9 cellular contexts compared by ENCODE assay signal in genomic region chr1:112298558-112298957, GRCh38.
DNase-seq lines count a peak whose midpoint lies in the region; ATAC-seq and TF ChIP-seq lines count a peak whose summit lies in the region.
"Had no signal": no experiment of that assay in that cellular context is flagged by ENCODE, and none has a peak within 500 bp of the region (broad histone marks: within the 10 kb centered on the region; RNA-seq: fewer than 3 reads in every experiment).

No MANE protein-coding gene starts in this region.

- TF ChIP-seq CTCF in DOHH2 (IDR thresholded peaks at IDR 0.05; ENCODE audit: low read depth, low read length, poor library complexity, severe bottlenecking) (peak; percentile 66), HFFc6 (IDR thresholded peaks at IDR 0.05) (peak; percentile 82), mesothelial cell of epicardium (IDR thresholded peaks at IDR 0.05; ENCODE audit: unreplicated experiment) (peak; percentile 53)

- H3K4me3 ChIP-seq in DOHH2 (ENCODE audit: low read length) = no peak overlapping the region
- H3K4me3 ChIP-seq: psoas muscle had no signal

- H3K27me3 Mint-ChIP-seq in HFFc6 (ENCODE audit: insufficient read depth) (peaks cover 25% of the 10 kb centered on the region), mesothelial cell of epicardium (ENCODE audit: low read depth) (peaks cover 54% of the 10 kb centered on the region)

- H3K4me1 Mint-ChIP-seq in HFFc6 (ENCODE audit: low read depth) = no peaks in the 10 kb centered on the region
- H3K4me1 Mint-ChIP-seq in mesothelial cell of epicardium = no peaks in the 10 kb centered on the region

- H3K27ac Mint-ChIP-seq in HFFc6 (no peak overlapping the region), mesothelial cell of epicardium (no peak overlapping the region)

- no peaks in the 10 kb centered on the region for H3F3A ChIP-seq in DOHH2 (ENCODE audit: control insufficient read depth, insufficient read depth)

- ATAC-seq in HG02938 (IDR thresholded peaks at IDR 0.05; ENCODE audit: unreplicated experiment) (no peak), HG02870 (IDR thresholded peaks at IDR 0.05; ENCODE audit: unreplicated experiment) (no peak), HG03354 (IDR thresholded peaks at IDR 0.05; ENCODE audit: poor library complexity, severe bottlenecking, unreplicated experiment) (no peak)
- ATAC-seq: psoas muscle had no signal

- H3K4me2 ChIP-seq in DOHH2 (ENCODE audit: low read length) = no peak overlapping the region

- no peaks in the 10 kb centered on the region for H3K9me3 Mint-ChIP-seq in HFFc6
- H3K9me3 Mint-ChIP-seq in mesothelial cell of epicardium = peaks cover 4% of the 10 kb centered on the region

- H4K20me1 ChIP-seq in DOHH2 (ENCODE audit: control insufficient read depth, insufficient read depth, low read depth, low read length) = no peaks in the 10 kb centered on the region

- H3K36me3 ChIP-seq in DOHH2 (ENCODE audit: control insufficient read depth, low read length) = no peaks in the 10 kb centered on the region

- H3K27ac ChIP-seq in DOHH2 (ENCODE audit: low read depth, low read length) = no peak overlapping the region
- H3K27ac ChIP-seq: psoas muscle had no signal

- H3K4me1 ChIP-seq in DOHH2 (ENCODE audit: control insufficient read depth, low read length) = no peaks in the 10 kb centered on the region
- H3K4me1 ChIP-seq: psoas muscle had no signal

- peak; percentile 46 for DNase-seq in HFFc6
- DNase-seq in RKO (ENCODE audit: low spot score) = peak; percentile 54
- DNase-seq in dermis blood vessel endothelial cell = peak; percentile 74
- DNase-seq in mesothelial cell of epicardium (ENCODE audit: low spot score in 2 of 2, unreplicated experiment in 2 of 2) = peak in 1 of 2 experiments; percentile 63

- no peaks in the 10 kb centered on the region for H3K9me3 ChIP-seq in DOHH2 (ENCODE audit: control insufficient read depth, insufficient read depth, low read length)
- H3K9me3 ChIP-seq: psoas muscle had no signal

- no peaks in the 10 kb centered on the region for H3K27me3 ChIP-seq in DOHH2 (ENCODE audit: control insufficient read depth, low read length)

- H3K36me3 Mint-ChIP-seq in HFFc6 (ENCODE audit: low read depth) (no peaks in the 10 kb centered on the region), mesothelial cell of epicardium (no peaks in the 10 kb centered on the region)

- no peaks in the 10 kb centered on the region for H3K79me2 ChIP-seq in DOHH2 (ENCODE audit: control insufficient read depth, low read length)

- H3K4me3 Mint-ChIP-seq in HFFc6 (no peak overlapping the region), mesothelial cell of epicardium (no peak overlapping the region)

- no peaks in the 10 kb centered on the region for H3K9me2 ChIP-seq in DOHH2 (replicated peaks; ENCODE audit: control insufficient read depth, low read length)
